35 cellular contexts compared by ENCODE assay signal in genomic region chr6:80436663-80437062, GRCh38.
"Had no signal": no experiment of that assay in that cellular context is flagged by ENCODE, and none has a peak within 500 bp of the region (broad histone marks: within the 10 kb centered on the region; RNA-seq: fewer than 3 reads in every experiment).

No MANE protein-coding gene starts in this region.

- H3K27ac ChIP-seq: ascending aorta, cardiac muscle cell, VCaP had no signal

- H3K36me3 ChIP-seq: ascending aorta, cardiac muscle cell had no signal

- H3K4me3 Mint-ChIP-seq: activated B cell treated with CpG ODN at 0.5 μM for 24 hours; activated CD4-positive, alpha-beta memory T cell treated with anti-CD3 and anti-CD28 coated beads, Interleukin-2, amount 10 ng/mL, durations not matched to agents 7 days and 5 days; activated CD4-positive, alpha-beta T cell treated with anti-CD3 and anti-CD28 coated beads, Interleukin-2, amount 10 ng/mL, durations not matched to agents 24 days and 14 days; activated CD8-positive, alpha-beta memory T cell treated with anti-CD3 and anti-CD28 coated beads, Interleukin-2, amount 10 ng/mL, durations not matched to agents 7 days and 5 days; activated CD8-positive, alpha-beta T cell treated with anti-CD3 and anti-CD28 coated beads, Interleukin-2, amount 10 ng/mL, durations not matched to agents 7 days and 5 days; activated naive CD4-positive, alpha-beta T cell treated with anti-CD3 and anti-CD28 coated beads, Interleukin-2, amount 10 ng/mL, durations not matched to agents 7 days and 5 days; activated naive CD4-positive, alpha-beta T cell treated with anti-CD3 and anti-CD28 coated beads, Interleukin-2, amount 50 U/mL, for 24 hours; activated naive CD8-positive, alpha-beta T cell; activated naive CD8-positive, alpha-beta T cell treated with anti-CD3 and anti-CD28 coated beads, Interleukin-2, amount 10 ng/mL, durations not matched to agents 7 days and 5 days; activated naive CD8-positive, alpha-beta T cell treated with anti-CD3 and anti-CD28 coated beads, Interleukin-2, amount 50 U/mL, for 24 hours; activated T-cell treated with anti-CD3 and anti-CD28 coated beads, Interleukin-2, amount 50 U/mL, for 24 hours; brain; central memory CD8-positive, alpha-beta T cell; T-cell; T-helper 17 cell had no signal

- DNase-seq: activated B cell treated with CpG ODN at 0.5 μM for 24 hours; activated CD4-positive, alpha-beta memory T cell treated with anti-CD3 and anti-CD28 coated beads, Interleukin-2, amount 10 ng/mL, durations not matched to agents 7 days and 5 days; activated CD4-positive, alpha-beta T cell treated with anti-CD3 and anti-CD28 coated beads for 4 hours; activated CD4-positive, alpha-beta T cell treated with anti-CD3 and anti-CD28 coated beads, Interleukin-2, amount 10 ng/mL, durations not matched to agents 24 days and 14 days; activated CD4-positive, alpha-beta T cell treated with anti-CD3 and anti-CD28 coated beads, Interleukin-2, amount 50 U/mL, for 48 hours; activated CD4-positive, CD25-positive, alpha-beta regulatory T cell treated with anti-CD3 and anti-CD28 coated beads, Interleukin-2, amount 50 U/mL, for 72 hours; activated CD8-positive, alpha-beta memory T cell treated with anti-CD3 and anti-CD28 coated beads for 24 hours; activated CD8-positive, alpha-beta memory T cell treated with anti-CD3 and anti-CD28 coated beads, Interleukin-2, amount 10 ng/mL, durations not matched to agents 7 days and 5 days; activated CD8-positive, alpha-beta memory T cell treated with anti-CD3 and anti-CD28 coated beads, Interleukin-2, amount 50 U/mL, for 48 hours; activated CD8-positive, alpha-beta T cell treated with anti-CD3 and anti-CD28 coated beads, Interleukin-2, amount 10 ng/mL, durations not matched to agents 7 days and 5 days; activated effector memory CD4-positive, alpha-beta T cell treated with Interleukin-2 at 50 U/mL for 16 hours; activated gamma-delta T cell; activated naive CD4-positive, alpha-beta T cell treated with anti-CD3 and anti-CD28 coated beads, Interleukin-2, amount 10 ng/mL, durations not matched to agents 7 days and 5 days; activated naive CD4-positive, alpha-beta T cell treated with Interleukin-2 at 50 U/mL for 16 hours; activated naive CD8-positive, alpha-beta T cell treated with anti-CD3 and anti-CD28 coated beads, Interleukin-2, amount 10 ng/mL, durations not matched to agents 7 days and 5 days; activated naive CD8-positive, alpha-beta T cell treated with anti-CD3 and anti-CD28 coated beads, Interleukin-2, amount 50 U/mL, for 24 hours; activated T-cell treated with anti-CD3 and anti-CD28 coated beads, Interleukin-2, amount 50 U/mL, for 24 hours; activated T-cell treated with anti-CD3 and anti-CD28 coated beads, Interleukin-2, amount 50 U/mL, for 48 hours; amygdala; anterior cingulate cortex; caudate nucleus; cerebellar nuclear complex; T-cell; T-helper 17 cell; T-helper 9 cell had no signal

- FAIRE-seq: bronchial epithelial cell, TTC549 had no signal

- H3K27me3 Mint-ChIP-seq: activated B cell treated with CpG ODN at 0.5 μM for 24 hours; activated CD4-positive, alpha-beta memory T cell treated with anti-CD3 and anti-CD28 coated beads, Interleukin-2, amount 10 ng/mL, durations not matched to agents 7 days and 5 days; activated CD4-positive, alpha-beta T cell treated with anti-CD3 and anti-CD28 coated beads, Interleukin-2, amount 10 ng/mL, durations not matched to agents 24 days and 14 days; activated CD8-positive, alpha-beta memory T cell treated with anti-CD3 and anti-CD28 coated beads, Interleukin-2, amount 10 ng/mL, durations not matched to agents 7 days and 5 days; activated naive CD4-positive, alpha-beta T cell treated with anti-CD3 and anti-CD28 coated beads, Interleukin-2, amount 10 ng/mL, durations not matched to agents 7 days and 5 days; activated naive CD4-positive, alpha-beta T cell treated with anti-CD3 and anti-CD28 coated beads, Interleukin-2, amount 50 U/mL, for 24 hours; activated naive CD8-positive, alpha-beta T cell; activated naive CD8-positive, alpha-beta T cell treated with anti-CD3 and anti-CD28 coated beads, Interleukin-2, amount 10 ng/mL, durations not matched to agents 7 days and 5 days; activated naive CD8-positive, alpha-beta T cell treated with anti-CD3 and anti-CD28 coated beads, Interleukin-2, amount 50 U/mL, for 24 hours; activated T-cell treated with anti-CD3 and anti-CD28 coated beads, Interleukin-2, amount 50 U/mL, for 24 hours; brain; central memory CD8-positive, alpha-beta T cell; T-cell; T-helper 17 cell had no signal

- H3K9me3 Mint-ChIP-seq: activated naive CD4-positive, alpha-beta T cell treated with anti-CD3 and anti-CD28 coated beads, Interleukin-2, amount 50 U/mL, for 24 hours; activated T-helper 2 cell treated with anti-CD3 and anti-CD28 coated beads, Interferon-gamma antibody, Interleukin-2, Interleukin-4, amounts not matched to agents 10 μg/mL and 5 μg/mL and 100 μg/mL, durations not matched to agents 14 hours and 24 hours and 36 hours had no signal

- H3K9me3 ChIP-seq: ascending aorta had no signal

- H3K4me3 ChIP-seq: ascending aorta, cardiac muscle cell had no signal

- H3K27ac Mint-ChIP-seq: activated B cell treated with CpG ODN at 0.5 μM for 24 hours; activated CD4-positive, alpha-beta memory T cell treated with anti-CD3 and anti-CD28 coated beads, Interleukin-2, amount 10 ng/mL, durations not matched to agents 7 days and 5 days; activated CD4-positive, alpha-beta T cell treated with anti-CD3 and anti-CD28 coated beads, Interleukin-2, amount 10 ng/mL, durations not matched to agents 24 days and 14 days; activated CD8-positive, alpha-beta memory T cell treated with anti-CD3 and anti-CD28 coated beads, Interleukin-2, amount 10 ng/mL, durations not matched to agents 7 days and 5 days; activated CD8-positive, alpha-beta T cell treated with anti-CD3 and anti-CD28 coated beads, Interleukin-2, amount 10 ng/mL, durations not matched to agents 7 days and 5 days; activated naive CD4-positive, alpha-beta T cell treated with anti-CD3 and anti-CD28 coated beads, Interleukin-2, amount 10 ng/mL, durations not matched to agents 7 days and 5 days; activated naive CD4-positive, alpha-beta T cell treated with anti-CD3 and anti-CD28 coated beads, Interleukin-2, amount 50 U/mL, for 24 hours; activated naive CD8-positive, alpha-beta T cell; activated naive CD8-positive, alpha-beta T cell treated with anti-CD3 and anti-CD28 coated beads, Interleukin-2, amount 10 ng/mL, durations not matched to agents 7 days and 5 days; activated naive CD8-positive, alpha-beta T cell treated with anti-CD3 and anti-CD28 coated beads, Interleukin-2, amount 50 U/mL, for 24 hours; activated T-cell treated with anti-CD3 and anti-CD28 coated beads, Interleukin-2, amount 50 U/mL, for 24 hours; activated T-helper 2 cell treated with anti-CD3 and anti-CD28 coated beads, Interferon-gamma antibody, Interleukin-2, Interleukin-4, amounts not matched to agents 10 μg/mL and 5 μg/mL and 100 μg/mL, durations not matched to agents 14 hours and 24 hours and 36 hours; brain; T-cell; T-helper 17 cell had no signal

- H3K27me3 ChIP-seq: ascending aorta, cardiac muscle cell had no signal

- H3K4me1 Mint-ChIP-seq: activated B cell treated with CpG ODN at 0.5 μM for 24 hours; activated CD4-positive, alpha-beta memory T cell treated with anti-CD3 and anti-CD28 coated beads, Interleukin-2, amount 10 ng/mL, durations not matched to agents 7 days and 5 days; activated CD4-positive, alpha-beta T cell treated with anti-CD3 and anti-CD28 coated beads, Interleukin-2, amount 10 ng/mL, durations not matched to agents 24 days and 14 days; activated CD8-positive, alpha-beta memory T cell treated with anti-CD3 and anti-CD28 coated beads, Interleukin-2, amount 10 ng/mL, durations not matched to agents 7 days and 5 days; activated naive CD4-positive, alpha-beta T cell treated with anti-CD3 and anti-CD28 coated beads, Interleukin-2, amount 10 ng/mL, durations not matched to agents 7 days and 5 days; activated naive CD4-positive, alpha-beta T cell treated with anti-CD3 and anti-CD28 coated beads, Interleukin-2, amount 50 U/mL, for 24 hours; activated naive CD8-positive, alpha-beta T cell treated with anti-CD3 and anti-CD28 coated beads, Interleukin-2, amount 10 ng/mL, durations not matched to agents 7 days and 5 days; activated naive CD8-positive, alpha-beta T cell treated with anti-CD3 and anti-CD28 coated beads, Interleukin-2, amount 50 U/mL, for 24 hours; central memory CD8-positive, alpha-beta T cell; T-cell; T-helper 17 cell had no signal

- ATAC-seq: activated CD8-positive, alpha-beta memory T cell treated with anti-CD3 and anti-CD28 coated beads, Interleukin-2, amount 10 ng/mL, durations not matched to agents 7 days and 5 days; activated CD8-positive, alpha-beta T cell treated with anti-CD3 and anti-CD28 coated beads, Interleukin-2, amount 10 ng/mL, durations not matched to agents 7 days and 5 days; activated naive CD8-positive, alpha-beta T cell treated with anti-CD3 and anti-CD28 coated beads, Interleukin-2, amount 50 U/mL, for 24 hours; T-cell; T-helper 17 cell had no signal

- H3K36me3 Mint-ChIP-seq: activated CD8-positive, alpha-beta memory T cell treated with anti-CD3 and anti-CD28 coated beads, Interleukin-2, amount 10 ng/mL, durations not matched to agents 7 days and 5 days; activated naive CD4-positive, alpha-beta T cell treated with anti-CD3 and anti-CD28 coated beads, Interleukin-2, amount 10 ng/mL, durations not matched to agents 7 days and 5 days; activated naive CD8-positive, alpha-beta T cell treated with anti-CD3 and anti-CD28 coated beads, Interleukin-2, amount 10 ng/mL, durations not matched to agents 7 days and 5 days; brain; T-cell had no signal
